ENCODE assay signal across 22 cellular contexts in genomic region chr13:50884270-50884669, GRCh38. TPM values are rescaled to one million over a fixed set of nuclear protein-coding genes. Genes with fewer than 3 reads are reported as not detected.
"Had no signal": no experiment of that assay in that cellular context is flagged by ENCODE, and none has a peak within 500 bp of the region (broad histone marks: within the 10 kb centered on the region; RNA-seq: fewer than 3 reads in every experiment).

No MANE protein-coding gene starts in this region.

- H3K4me3 ChIP-seq: heart left ventricle, spleen, tibial artery, upper lobe of left lung, vagina had no signal

- H3K27me3 Mint-ChIP-seq: stimulated activated memory B cell treated with anti-CD40 and anti-IgM and Interleukin-4, amounts not matched to agents 10 μg/mL and 1 μg/mL and 100 μg/mL, for 72 hours; stimulated activated naive CD8-positive, alpha-beta T cell treated with anti-CD3 and anti-CD28 coated beads, Interleukin-15, Interleukin-2, amounts not matched to agents 100 ng/mL and 50 ng/mL, for 24 hours had no signal

- H3K27ac ChIP-seq: heart left ventricle, spleen, tibial artery, upper lobe of left lung, vagina had no signal

- H3K4me1 Mint-ChIP-seq: nephron progenitor cell had no signal

- H3K9me3 Mint-ChIP-seq: stimulated activated memory B cell treated with anti-CD40 and anti-IgM and Interleukin-4, amounts not matched to agents 10 μg/mL and 1 μg/mL and 100 μg/mL, for 72 hours; stimulated activated naive CD8-positive, alpha-beta T cell treated with anti-CD3 and anti-CD28 coated beads, Interleukin-15, Interleukin-2, amounts not matched to agents 100 ng/mL and 50 ng/mL, for 24 hours had no signal

- DNase-seq: effector memory CD4-positive, alpha-beta T cell; heart left ventricle; hypothalamus; kidney glomerular epithelial cell; mammary epithelial cell; naive thymus-derived CD4-positive, alpha-beta T cell; nephron progenitor cell; posterior cingulate gyrus; spleen; stimulated activated CD4-positive, alpha-beta T cell treated with anti-CD3 and anti-CD28 coated beads, Interleukin-15, amount 100 ng/mL, for 24 hours; stimulated activated CD4-positive, alpha-beta T cell treated with anti-CD3 and anti-CD28 coated beads, Interleukin-1b, Interleukin-23, amount 100 ng/mL, for 48 hours; stimulated activated CD4-positive, alpha-beta T cell treated with anti-CD3 and anti-CD28 coated beads, Interleukin-4, amount 100 ng/mL, for 24 hours; tibial artery; upper lobe of left lung had no signal

- H3K36me3 ChIP-seq: heart left ventricle, spleen, tibial artery, upper lobe of left lung, vagina had no signal

- ATAC-seq: esophagus mucosa; heart left ventricle; naive thymus-derived CD4-positive, alpha-beta T cell; sciatic nerve; stimulated activated memory B cell treated with anti-CD40 and anti-IgM and Interleukin-4, amounts not matched to agents 10 μg/mL and 1 μg/mL and 100 μg/mL, for 72 hours had no signal

- H3K27me3 ChIP-seq: heart left ventricle, spleen, tibial artery, upper lobe of left lung, vagina had no signal

- H3K4me1 ChIP-seq: heart left ventricle, tibial artery, upper lobe of left lung, vagina had no signal

- H3K4me3 Mint-ChIP-seq: naive thymus-derived CD4-positive, alpha-beta T cell; nephron progenitor cell; stimulated activated memory B cell treated with anti-CD40 and anti-IgM and Interleukin-4, amounts not matched to agents 10 μg/mL and 1 μg/mL and 100 μg/mL, for 72 hours; stimulated activated naive CD8-positive, alpha-beta T cell treated with anti-CD3 and anti-CD28 coated beads, Interleukin-15, Interleukin-2, amounts not matched to agents 100 ng/mL and 50 ng/mL, for 24 hours had no signal

- H3K9me3 ChIP-seq: spleen, upper lobe of left lung, vagina had no signal

- H3K27ac Mint-ChIP-seq: naive thymus-derived CD4-positive, alpha-beta T cell; nephron progenitor cell; stimulated activated memory B cell treated with anti-CD40 and anti-IgM and Interleukin-4, amounts not matched to agents 10 μg/mL and 1 μg/mL and 100 μg/mL, for 72 hours; stimulated activated naive CD8-positive, alpha-beta T cell treated with anti-CD3 and anti-CD28 coated beads, Interleukin-15, Interleukin-2, amounts not matched to agents 100 ng/mL and 50 ng/mL, for 24 hours had no signal

- H3K36me3 Mint-ChIP-seq: stimulated activated memory B cell treated with anti-CD40 and anti-IgM and Interleukin-4, amounts not matched to agents 10 μg/mL and 1 μg/mL and 100 μg/mL, for 72 hours had no signal

RNA-seq across cellular contexts. Expression of gene DLEU7, which starts 40.8 kb away (rescaled TPM):
- total RNA-seq: esophagus mucosa, fibroblast of lung, glomerular endothelial cell, mammary epithelial cell, pulmonary artery endothelial cell, vagina had no signal
- polyA plus RNA-seq: fibroblast of lung; mammary epithelial cell; naive thymus-derived CD4-positive, alpha-beta T cell had no signal
